In the genomic region with DNA sequence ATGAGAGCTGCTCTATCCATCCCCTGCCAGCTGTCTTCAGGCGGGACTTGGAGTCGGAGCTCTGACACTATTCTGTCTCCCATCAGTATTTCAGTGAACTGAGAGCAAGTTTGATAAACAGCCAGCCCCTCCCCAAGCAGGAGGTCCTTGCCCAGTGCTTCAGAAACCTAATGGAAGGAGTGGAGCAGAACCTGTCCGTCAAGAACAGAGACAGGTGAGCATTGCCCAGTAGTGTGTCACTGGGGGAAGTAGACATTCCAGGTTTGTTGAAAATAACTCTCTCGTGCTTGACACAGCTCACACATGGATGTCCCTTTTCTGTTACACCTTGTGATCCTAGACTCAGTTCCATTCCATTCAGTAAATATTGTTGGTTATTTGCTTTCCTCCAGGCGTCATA, we compare ENCODE assay signal across 27 cellular contexts. TPM values are rescaled to one million over a fixed set of nuclear protein-coding genes. Genes with fewer than 3 reads are reported as not detected.
"Had no signal": no experiment of that assay in that cellular context is flagged by ENCODE, and none has a peak within 500 bp of the region (broad histone marks: within the 10 kb centered on the region; RNA-seq: fewer than 3 reads in every experiment).

No MANE protein-coding gene starts in this region.

- H3K36me3 Mint-ChIP-seq: activated naive CD4-positive, alpha-beta T cell treated with anti-CD3 and anti-CD28 coated beads, Interleukin-2, amount 10 ng/mL, durations not matched to agents 7 days and 5 days; memory B cell; stimulated activated naive B cell treated with anti-CD40 and anti-IgM and Interleukin-4, amounts not matched to agents 10 μg/mL and 1 μg/mL and 100 μg/mL, for 72 hours had no signal

- H3K4me3 Mint-ChIP-seq: activated CD4-positive, alpha-beta memory T cell treated with anti-CD3 and anti-CD28 coated beads, Interleukin-2, amount 10 ng/mL, durations not matched to agents 7 days and 5 days; activated naive CD4-positive, alpha-beta T cell treated with anti-CD3 and anti-CD28 coated beads, Interleukin-2, amount 10 ng/mL, durations not matched to agents 7 days and 5 days; memory B cell; nephron; stimulated activated naive B cell treated with anti-CD40 and anti-IgM and Interleukin-4, amounts not matched to agents 10 μg/mL and 1 μg/mL and 100 μg/mL, for 72 hours had no signal

- H3K27me3 ChIP-seq: cardiac muscle cell, gastrocnemius medialis, transverse colon, vagina had no signal

- H3K27ac Mint-ChIP-seq: activated CD4-positive, alpha-beta memory T cell treated with anti-CD3 and anti-CD28 coated beads, Interleukin-2, amount 10 ng/mL, durations not matched to agents 7 days and 5 days; activated naive CD4-positive, alpha-beta T cell treated with anti-CD3 and anti-CD28 coated beads, Interleukin-2, amount 10 ng/mL, durations not matched to agents 7 days and 5 days; memory B cell; nephron; stimulated activated naive B cell treated with anti-CD40 and anti-IgM and Interleukin-4, amounts not matched to agents 10 μg/mL and 1 μg/mL and 100 μg/mL, for 72 hours had no signal

- H3K4me3 ChIP-seq: cardiac muscle cell, gastrocnemius medialis, transverse colon, vagina had no signal

- H3K9me3 Mint-ChIP-seq: activated CD4-positive, alpha-beta memory T cell treated with anti-CD3 and anti-CD28 coated beads, Interleukin-2, amount 10 ng/mL, durations not matched to agents 7 days and 5 days; activated naive CD4-positive, alpha-beta T cell treated with anti-CD3 and anti-CD28 coated beads, Interleukin-2, amount 10 ng/mL, durations not matched to agents 7 days and 5 days; memory B cell; nephron; stimulated activated naive B cell treated with anti-CD40 and anti-IgM and Interleukin-4, amounts not matched to agents 10 μg/mL and 1 μg/mL and 100 μg/mL, for 72 hours had no signal

- H3K36me3 ChIP-seq: cardiac muscle cell, gastrocnemius medialis, transverse colon, vagina had no signal

- FAIRE-seq: islet of Langerhans had no signal

- H3K4me1 Mint-ChIP-seq: activated CD4-positive, alpha-beta memory T cell treated with anti-CD3 and anti-CD28 coated beads, Interleukin-2, amount 10 ng/mL, durations not matched to agents 7 days and 5 days; activated naive CD4-positive, alpha-beta T cell treated with anti-CD3 and anti-CD28 coated beads, Interleukin-2, amount 10 ng/mL, durations not matched to agents 7 days and 5 days; memory B cell; nephron; stimulated activated naive B cell treated with anti-CD40 and anti-IgM and Interleukin-4, amounts not matched to agents 10 μg/mL and 1 μg/mL and 100 μg/mL, for 72 hours had no signal

- DNase-seq: activated CD4-positive, alpha-beta memory T cell treated with anti-CD3 and anti-CD28 coated beads, Interleukin-2, amount 10 ng/mL, durations not matched to agents 7 days and 5 days; activated CD4-positive, alpha-beta T cell treated with anti-CD3 and anti-CD28 coated beads for 48 hours; activated effector memory CD4-positive, alpha-beta T cell treated with anti-CD3 and anti-CD28 coated beads, Interleukin-2, amount 50 U/mL, for 16 hours; activated naive CD4-positive, alpha-beta T cell treated with anti-CD3 and anti-CD28 coated beads, Interleukin-2, amount 10 ng/mL, durations not matched to agents 7 days and 5 days; activated T-cell treated with anti-CD3 and anti-CD28 coated beads for 4 hours; amygdala; effector CD4-positive, alpha-beta T cell; gastrocnemius medialis; hypothalamus; left colon; stimulated activated CD4-positive, alpha-beta T cell treated with anti-CD3 and anti-CD28 coated beads, Interleukin-2, amount 100 ng/mL, for 48 hours; stimulated activated CD8-positive, alpha-beta memory T cell treated with anti-CD3 and anti-CD28 coated beads, Interleukin-4, amount 100 ng/mL, for 48 hours; stimulated activated naive B cell treated with anti-CD40 and anti-IgM and Interleukin-4, amounts not matched to agents 10 μg/mL and 1 μg/mL and 100 μg/mL, for 72 hours; transverse colon had no signal

RNA-seq across cellular contexts. Expression of a gene that starts 13.2 kb away (rescaled TPM):
- total RNA-seq: activated CD4-positive, alpha-beta memory T cell treated with anti-CD3 and anti-CD28 coated beads, Interleukin-2, amount 10 ng/mL, durations not matched to agents 7 days and 5 days; cardiac muscle cell; chondrocyte; gastrocnemius medialis; left colon; lower leg skin; mononuclear cell; myocyte; pulmonary artery endothelial cell; sciatic nerve; T-helper 2 cell treated with Interferon-gamma antibody and Interleukin-4, amounts not matched to agents 100 ng/mL and 5 ng/mL, for 36 hours; temporal lobe; transverse colon; vagina had no signal
